In the genomic region with DNA sequence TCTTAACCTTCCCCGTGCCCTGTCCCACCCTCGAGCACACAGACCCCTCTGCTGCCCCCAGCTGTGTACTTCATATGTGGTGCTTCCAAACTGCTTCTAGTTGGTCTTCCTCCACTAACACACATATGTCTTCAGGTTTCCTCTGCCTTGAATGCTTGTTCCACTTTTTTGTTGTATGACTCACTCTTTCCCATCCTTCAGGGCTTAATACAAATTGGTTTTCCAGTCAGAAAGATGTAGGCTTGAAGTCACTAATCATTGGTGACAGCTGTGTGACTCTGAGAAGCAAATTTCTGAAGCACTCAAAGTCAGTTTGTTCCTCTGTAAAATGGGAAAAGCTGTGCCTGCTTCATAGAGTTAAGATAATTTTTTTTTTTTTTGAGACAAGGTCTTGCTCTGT, we compare ENCODE assay signal across 16 cellular contexts. TPM values are rescaled to one million over a fixed set of nuclear protein-coding genes. Genes with fewer than 3 reads are reported as not detected.
A peak's percentile ranks its signal among the peaks of the same experiment; 100 is the strongest.
DNase-seq lines count a peak whose midpoint lies in the region; ATAC-seq and TF ChIP-seq lines count a peak whose summit lies in the region.
"Had no signal": no experiment of that assay in that cellular context is flagged by ENCODE, and none has a peak within 500 bp of the region (broad histone marks: within the 10 kb centered on the region; RNA-seq: fewer than 3 reads in every experiment).

No MANE protein-coding gene starts in this region.

- H3K4me1 Mint-ChIP-seq in HFFc6 (ENCODE audit: low read depth) = peaks cover 58% of the 10 kb centered on the region
- peaks cover 14% of the 10 kb centered on the region for H3K4me1 Mint-ChIP-seq in activated T-helper 17 cell treated with anti-CD3 and anti-CD28 coated beads, Interleukin-2, amount 50 U/mL, for 72 hours

- ATAC-seq in activated T-helper 17 cell treated with anti-CD3 and anti-CD28 coated beads, Interleukin-2, amount 50 U/mL, for 72 hours (replicated peaks) = peak; percentile 9
- ATAC-seq in left ventricle myocardium superior (no peak), HG02610 (IDR thresholded peaks at IDR 0.05; ENCODE audit: unreplicated experiment) (no peak)
- ATAC-seq: right cardiac atrium had no signal

- peak; percentile 8 for DNase-seq in CD1c-positive myeloid dendritic cell (ENCODE audit: extremely low spot score)
- DNase-seq in HFFc6 = peak; percentile 73
- peak; percentile 57 for DNase-seq in fibroblast of villous mesenchyme (ENCODE audit: low read depth)
- DNase-seq in left ventricle myocardium superior = no peak
- no peak for DNase-seq in DMS153 (lab: John Stamatoyannopoulos, UW)
- no peak for DNase-seq in NCI-H2171 treated with DMSO at 0.1 percent for 48 hours (lab: John Stamatoyannopoulos, UW)
- DNase-seq: activated naive CD8-positive, alpha-beta T cell treated with anti-CD3 and anti-CD28 coated beads, Interleukin-2, amount 10 ng/mL, durations not matched to agents 7 days and 5 days; CD4-positive, CD25-positive, alpha-beta regulatory T cell; naive B cell; NCI-H1694; NCI-H526; right cardiac atrium; T1000 had no signal

- H3K27ac Mint-ChIP-seq in HFFc6 = peak overlapping the region; percentile 92
- peak overlapping the region; percentile 42 for H3K27ac Mint-ChIP-seq in activated T-helper 17 cell treated with anti-CD3 and anti-CD28 coated beads, Interleukin-2, amount 50 U/mL, for 72 hours
- H3K27ac Mint-ChIP-seq: activated naive CD8-positive, alpha-beta T cell treated with anti-CD3 and anti-CD28 coated beads, Interleukin-2, amount 10 ng/mL, durations not matched to agents 7 days and 5 days; stimulated activated naive CD8-positive, alpha-beta T cell treated with anti-CD3 and anti-CD28 coated beads, Interleukin-15, Interleukin-2, amounts not matched to agents 100 ng/mL and 50 ng/mL, for 24 hours had no signal

- peak overlapping the region; percentile 62 for H3K4me3 Mint-ChIP-seq in HFFc6
- H3K4me3 Mint-ChIP-seq in activated T-helper 17 cell treated with anti-CD3 and anti-CD28 coated beads, Interleukin-2, amount 50 U/mL, for 72 hours = no peak overlapping the region
- H3K4me3 Mint-ChIP-seq: activated naive CD8-positive, alpha-beta T cell treated with anti-CD3 and anti-CD28 coated beads, Interleukin-2, amount 10 ng/mL, durations not matched to agents 7 days and 5 days; CD4-positive, CD25-positive, alpha-beta regulatory T cell; naive B cell; stimulated activated naive CD8-positive, alpha-beta T cell treated with anti-CD3 and anti-CD28 coated beads, Interleukin-15, Interleukin-2, amounts not matched to agents 100 ng/mL and 50 ng/mL, for 24 hours had no signal

- no peaks in the 10 kb centered on the region; the same call in none of the 2 replicates for H3K27me3 Mint-ChIP-seq in HFFc6 (ENCODE audit: insufficient read depth)
- H3K27me3 Mint-ChIP-seq in activated T-helper 17 cell treated with anti-CD3 and anti-CD28 coated beads, Interleukin-2, amount 50 U/mL, for 72 hours = no peaks in the 10 kb centered on the region

- H3K36me3 Mint-ChIP-seq in HFFc6 (ENCODE audit: low read depth) = no peaks in the 10 kb centered on the region
- no peaks in the 10 kb centered on the region for H3K36me3 Mint-ChIP-seq in activated T-helper 17 cell treated with anti-CD3 and anti-CD28 coated beads, Interleukin-2, amount 50 U/mL, for 72 hours (ENCODE audit: low read depth)
- H3K36me3 Mint-ChIP-seq: activated naive CD8-positive, alpha-beta T cell treated with anti-CD3 and anti-CD28 coated beads, Interleukin-2, amount 10 ng/mL, durations not matched to agents 7 days and 5 days; CD4-positive, CD25-positive, alpha-beta regulatory T cell; naive B cell had no signal

- TF ChIP-seq CTCF in HFFc6 (IDR thresholded peaks at IDR 0.05) (no peak), fibroblast of villous mesenchyme (IDR thresholded peaks at IDR 0.05; ENCODE audit: insufficient read depth, low read depth, low read length) (no peak)

- H3K9me3 Mint-ChIP-seq in HFFc6 = no peaks in the 10 kb centered on the region
- no peaks in the 10 kb centered on the region for H3K9me3 Mint-ChIP-seq in activated T-helper 17 cell treated with anti-CD3 and anti-CD28 coated beads, Interleukin-2, amount 50 U/mL, for 72 hours
- H3K9me3 Mint-ChIP-seq: activated naive CD8-positive, alpha-beta T cell treated with anti-CD3 and anti-CD28 coated beads, Interleukin-2, amount 10 ng/mL, durations not matched to agents 7 days and 5 days; CD4-positive, CD25-positive, alpha-beta regulatory T cell; naive B cell; stimulated activated naive CD8-positive, alpha-beta T cell treated with anti-CD3 and anti-CD28 coated beads, Interleukin-15, Interleukin-2, amounts not matched to agents 100 ng/mL and 50 ng/mL, for 24 hours had no signal

- H3K4me3 ChIP-seq in fibroblast of villous mesenchyme (ENCODE audit: low read depth, low read length) = no peak overlapping the region

- intact Hi-C loops in left ventricle myocardium superior (cut with micrococcal nuclease) = no loop called here

RNA-seq across cellular contexts. Expression of gene TRIM2, which starts 30.7 kb away (rescaled TPM):
- 10 to 100 TPM; 32.3 to 39.6 (median 34.9) TPM for total RNA-seq in HFFc6 (2021; fragmentation: NEBNext Ultra II Directional; extraction: Animal tissue kit (Norgen Biotek cat#: 25700))
- total RNA-seq in activated T-helper 17 cell treated with anti-CD3 and anti-CD28 coated beads, Interleukin-2, amount 50 U/mL, for 72 hours = 1 to 10 TPM; 1.0 to 1.6 TPM
- total RNA-seq in fibroblast of villous mesenchyme (35.1 and 38.0 TPM in 2 replicates), left ventricle myocardium superior (18.6 TPM)

Comparison
In these comparisons a context has a peak if more than half of its experiments do, and no peak if none do; other contexts are left out.
1. DNase-seq: peak in CD1c-positive myeloid dendritic cell (single experiment), HFFc6 (single experiment) and fibroblast of villous mesenchyme (single experiment); none in left ventricle myocardium superior (single experiment), DMS153 (single experiment) and NCI-H2171 treated with DMSO at 0.1 percent for 48 hours (single experiment).